18 cellular contexts compared by ENCODE assay signal in the genomic region with DNA sequence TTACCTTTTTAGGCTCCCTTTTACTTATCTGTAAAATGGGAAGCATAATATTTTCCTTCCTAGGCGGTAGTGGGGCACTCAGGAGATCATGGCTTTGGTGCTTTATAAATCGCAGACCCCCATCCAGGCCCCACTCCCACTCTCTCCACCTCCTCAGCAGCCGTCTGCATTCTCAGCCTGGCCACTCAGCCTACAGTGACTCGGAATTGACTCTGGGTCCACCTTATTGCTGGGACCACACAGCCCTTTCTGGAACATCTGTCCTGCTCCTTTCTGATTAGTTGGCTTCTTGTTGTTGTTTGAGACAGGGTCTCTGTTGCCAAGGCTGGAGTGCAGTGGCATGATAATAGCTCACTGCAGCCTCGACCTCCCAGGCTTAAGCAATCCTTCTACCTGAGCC.
A peak's percentile ranks its signal among the peaks of the same experiment; 100 is the strongest.
DNase-seq lines count a peak whose midpoint lies in the region; ATAC-seq, FAIRE-seq and TF ChIP-seq lines count a peak whose summit lies in the region.
"Had no signal": no experiment of that assay in that cellular context is flagged by ENCODE, and none has a peak within 500 bp of the region (broad histone marks: within the 10 kb centered on the region; RNA-seq: fewer than 3 reads in every experiment).

No MANE protein-coding gene starts in this region.

- no CpG with 5 or more reads among the region's 5 CpGs for WGBS in H9 (ENCODE audit: extremely low coverage, insufficient read length, low lambda C conversion rate)
- 82 to 86% methylated on average over 5 of the region's 5 CpGs for WGBS in pancreas, 2 donors
- WGBS in trophoblast cell (ENCODE audit: extremely low coverage, insufficient coverage, insufficient read length) = no CpG with 5 or more reads among the region's 5 CpGs

- H3K18ac ChIP-seq in H9 (ENCODE audit: insufficient read length, low read depth, low read length) (no peak overlapping the region), trophoblast cell (ENCODE audit: low read length) (no peak overlapping the region)

- DNase-seq in H9 = peak; percentile 9
- no peak for DNase-seq in neural progenitor cell (ENCODE audit: low spot score)
- no peak for DNase-seq in NCI-H2029 (lab: John Stamatoyannopoulos, UW)
- no peak for DNase-seq in pancreas
- no peak for DNase-seq in trophoblast cell
- DNase-seq: C1 segment of cervical spinal cord; Calu3; CD4-positive, alpha-beta memory T cell; COR-L47; DMS53; DMS79 treated with DMSO at 0.1 percent for 48 hours; GF-D8; GOT3; HCEC 1CT had no signal

- H2BK120ac ChIP-seq in H9 (ENCODE audit: low read depth, low read length, poor library complexity, severe bottlenecking) = no peak overlapping the region
- no peak overlapping the region for H2BK120ac ChIP-seq in trophoblast cell (ENCODE audit: insufficient read depth, low read length, poor library complexity)

- H2BK12ac ChIP-seq in H9 (ENCODE audit: insufficient read length, low read depth, low read length) (no peak overlapping the region), trophoblast cell (ENCODE audit: low read length) (no peak overlapping the region)

- H3K36me3 ChIP-seq in neural progenitor cell (no peaks in the 10 kb centered on the region), pancreas (no peaks in the 10 kb centered on the region), trophoblast cell (ENCODE audit: control insufficient read depth in 1 of 2, insufficient read depth in 2 of 2, low read length in 2 of 2) (no peaks in the 10 kb centered on the region)

- H3K4me1 ChIP-seq in H9 (ENCODE audit: insufficient read depth, low read length) (peaks cover 10% of the 10 kb centered on the region; the same call in 1 of the 2 replicates), neural progenitor cell (peaks cover 89% of the 10 kb centered on the region), pancreas (no peaks in the 10 kb centered on the region), trophoblast cell (ENCODE audit: control insufficient read depth in 1 of 2, insufficient read depth in 2 of 2, low read length in 2 of 2) (peaks cover 2 to 3% of the 10 kb centered on the region in 2 experiments)

- no peak for FAIRE-seq in pancreas (lab: Jason Lieb, UNC)
- FAIRE-seq: GM12891, GM18507, H54 had no signal

- no peak overlapping the region for H4K91ac ChIP-seq in H9 (ENCODE audit: insufficient read length, low read depth, low read length)
- H4K91ac ChIP-seq in trophoblast cell (ENCODE audit: low read depth, low read length) = no peak overlapping the region

- H3K79me2 ChIP-seq in H9 (ENCODE audit: insufficient read depth, low read length) = no peaks in the 10 kb centered on the region
- H3K79me2 ChIP-seq in neural progenitor cell (ENCODE audit: low read depth) = no peaks in the 10 kb centered on the region
- no peaks in the 10 kb centered on the region for H3K79me2 ChIP-seq in trophoblast cell (ENCODE audit: control insufficient read depth, insufficient read depth, low read length, poor library complexity)

- H3K27me3 Mint-ChIP-seq in H9 (ENCODE audit: low read depth) (no peaks in the 10 kb centered on the region; the same call in 1 of the 2 replicates), brain (peaks cover 8% of the 10 kb centered on the region), neural progenitor cell (ENCODE audit: insufficient read depth, low read depth) (peaks cover 49% of the 10 kb centered on the region)
- H3K27me3 Mint-ChIP-seq: CD4-positive, alpha-beta memory T cell had no signal

- no peak for ATAC-seq in pancreas

- H3K27ac ChIP-seq in H9 (ENCODE audit: insufficient read length, low read depth, low read length) (no peak overlapping the region), neural progenitor cell (no peak overlapping the region), pancreas (no peak overlapping the region), trophoblast cell (ENCODE audit: low read depth, low read length) (no peak overlapping the region)

- TF ChIP-seq CTCF in H9 (conservative IDR thresholded peaks at IDR 0.05) (no peak), brain (conservative IDR thresholded peaks at IDR 0.05) (no peak), neural progenitor cell (IDR thresholded peaks at IDR 0.05) (no peak), pancreas (IDR thresholded peaks at IDR 0.05) (no peak)

- H3K9me3 ChIP-seq in H9 (ENCODE audit: control insufficient read depth, low read depth, low read length) = no peaks in the 10 kb centered on the region
- no peaks in the 10 kb centered on the region for H3K9me3 ChIP-seq in neural progenitor cell (ENCODE audit: low read depth)
- no peaks in the 10 kb centered on the region for H3K9me3 ChIP-seq in pancreas
- peaks cover 6% of the 10 kb centered on the region for H3K9me3 ChIP-seq in trophoblast cell (ENCODE audit: insufficient read depth, low read depth, low read length)

- H2BK20ac ChIP-seq in H9 (ENCODE audit: low read depth, low read length, poor library complexity, severe bottlenecking) = no peak overlapping the region

- H3K79me1 ChIP-seq in H9 (ENCODE audit: insufficient read depth, low read depth, low read length, poor library complexity, severe bottlenecking) (no peaks in the 10 kb centered on the region), trophoblast cell (ENCODE audit: low read length) (no peaks in the 10 kb centered on the region)

- H3K14ac ChIP-seq in H9 (ENCODE audit: insufficient read depth, low read length) (no peak overlapping the region), trophoblast cell (ENCODE audit: low read length) (no peak overlapping the region)

- H3K4ac ChIP-seq in H9 (ENCODE audit: low read depth, low read length) (no peak overlapping the region), trophoblast cell (ENCODE audit: low read depth, low read length) (no peak overlapping the region)

- no peaks in the 10 kb centered on the region for H3K23me2 ChIP-seq in H9 (ENCODE audit: insufficient read length, low read depth, low read length, poor library complexity, severe bottlenecking)

- no peak overlapping the region for H2BK5ac ChIP-seq in H9 (ENCODE audit: insufficient read length, low read length)
- H2BK5ac ChIP-seq in trophoblast cell (ENCODE audit: low read depth, low read length, poor library complexity) = no peak overlapping the region

- H3K23ac ChIP-seq in H9 (ENCODE audit: insufficient read length, low read depth, low read length) = no peak overlapping the region
- H3K23ac ChIP-seq in trophoblast cell (ENCODE audit: low read length) = no peak overlapping the region

- H2AK5ac ChIP-seq in H9 (ENCODE audit: insufficient read length, low read length) = no peak overlapping the region
- no peak overlapping the region for H2AK5ac ChIP-seq in trophoblast cell (ENCODE audit: low read length)

- intact Hi-C loops in pancreas (cut with DNase I) = loop anchor here in 1 of 3 donors (10.0 kb wide), 1 partner anchor 366 kb away; no protein-coding TSS in a partner anchor

- H4K5ac ChIP-seq in H9 (ENCODE audit: insufficient read length, low read depth, low read length) = no peak overlapping the region

- H2BK15ac ChIP-seq in H9 (ENCODE audit: low read depth, low read length) = no peak overlapping the region

- H3K4me2 ChIP-seq in H9 (ENCODE audit: insufficient read depth, insufficient read length, low read length) (no peak overlapping the region), neural progenitor cell (peak overlapping the region; percentile 19), trophoblast cell (ENCODE audit: low read length) (no peak overlapping the region)

- H3K36me3 Mint-ChIP-seq in H9 (ENCODE audit: insufficient read depth in 1 of 3, low read depth in 3 of 3) (peaks cover 0 to 4% (median 0%) of the 10 kb centered on the region in 3 experiments; a peak in 3 of 7 replicates), brain (no peaks in the 10 kb centered on the region), neural progenitor cell (no peaks in the 10 kb centered on the region)
- H3K36me3 Mint-ChIP-seq: CD4-positive, alpha-beta memory T cell had no signal

- H3K9ac ChIP-seq in H9 (ENCODE audit: extremely low read depth, insufficient read length, low read length) (no peak overlapping the region), neural progenitor cell (no peak overlapping the region), trophoblast cell (ENCODE audit: low read length) (no peak overlapping the region)

- H3K56ac ChIP-seq in H9 (ENCODE audit: insufficient read length, low read depth, low read length) = no peak overlapping the region

- H4K20me1 ChIP-seq in H9 (ENCODE audit: control insufficient read depth, insufficient read depth, insufficient read length) = no peaks in the 10 kb centered on the region
- H4K20me1 ChIP-seq in neural progenitor cell (ENCODE audit: low read depth) = no peaks in the 10 kb centered on the region

- no peak overlapping the region for H3T11ph ChIP-seq in H9 (ENCODE audit: low read length)

- peaks cover 4% of the 10 kb centered on the region in 2 experiments; a peak in 2 of 5 replicates for H3K9me3 Mint-ChIP-seq in H9
- H3K9me3 Mint-ChIP-seq in brain = peaks cover 0 to 6% (median 2%) of the 10 kb centered on the region in 5 experiments
- peaks cover 2% of the 10 kb centered on the region for H3K9me3 Mint-ChIP-seq in neural progenitor cell
- H3K9me3 Mint-ChIP-seq: CD4-positive, alpha-beta memory T cell had no signal

- peaks cover 93% of the 10 kb centered on the region for H3F3A ChIP-seq in neural progenitor cell (ENCODE audit: low read depth)

- no peak overlapping the region for H2AFZ ChIP-seq in H9 (ENCODE audit: low read length)
- no peak overlapping the region for H2AFZ ChIP-seq in neural progenitor cell (replicated peaks)
- H2AFZ ChIP-seq in trophoblast cell (ENCODE audit: insufficient read depth, low read length, poor library complexity) = no peak overlapping the region

- H3K4me1 Mint-ChIP-seq in H9 = peaks cover 33 to 70% of the 10 kb centered on the region in 2 experiments
- H3K4me1 Mint-ChIP-seq in brain = peaks cover 96% of the 10 kb centered on the region
- peaks cover 75% of the 10 kb centered on the region for H3K4me1 Mint-ChIP-seq in neural progenitor cell
- H3K4me1 Mint-ChIP-seq: CD4-positive, alpha-beta memory T cell had no signal

- H3K27me3 ChIP-seq in H9 (ENCODE audit: insufficient read depth, low read length) (no peaks in the 10 kb centered on the region), neural progenitor cell (no peaks in the 10 kb centered on the region), pancreas (no peaks in the 10 kb centered on the region), trophoblast cell (ENCODE audit: insufficient read depth, low read length) (no peaks in the 10 kb centered on the region)

- no peak overlapping the region for H3K4me3 ChIP-seq in neural progenitor cell
- H3K4me3 ChIP-seq in pancreas = no peak overlapping the region
- no peak overlapping the region for H3K4me3 ChIP-seq in trophoblast cell (ENCODE audit: low read depth, low read length)

- no peak overlapping the region for H3K27ac Mint-ChIP-seq in H9
- peak overlapping the region in 3 of 5 experiments; percentile 42 to 79 (median 45) for H3K27ac Mint-ChIP-seq in brain
- peak overlapping the region; percentile 42 for H3K27ac Mint-ChIP-seq in neural progenitor cell

- no peak overlapping the region for H4K8ac ChIP-seq in H9 (replicated peaks; ENCODE audit: insufficient read length, low read depth, low read length)
- H4K8ac ChIP-seq in trophoblast cell (ENCODE audit: low read depth, low read length) = no peak overlapping the region

- H3K4me3 Mint-ChIP-seq in H9 = no peak overlapping the region
- H3K4me3 Mint-ChIP-seq in brain = no peak overlapping the region
- H3K4me3 Mint-ChIP-seq in neural progenitor cell = peak overlapping the region; percentile 46
- H3K4me3 Mint-ChIP-seq: CD4-positive, alpha-beta memory T cell had no signal

- no peak overlapping the region for H4K12ac ChIP-seq in trophoblast cell (ENCODE audit: low read depth, low read length)

Comparison
In these comparisons a context has a peak if more than half of its experiments do, and no peak if none do; other contexts are left out.
1. H3K27ac Mint-ChIP-seq: peak in brain (3 of 5) and neural progenitor cell (single experiment); none in H9 (0 of 3).